In genomic region chr15:61749169-61749568, GRCh38 we compare ENCODE assay signal across 19 cellular contexts.
DNase-seq lines count a peak whose midpoint lies in the region; ATAC-seq and TF ChIP-seq lines count a peak whose summit lies in the region.
"Had no signal": no experiment of that assay in that cellular context is flagged by ENCODE, and none has a peak within 500 bp of the region (broad histone marks: within the 10 kb centered on the region; RNA-seq: fewer than 3 reads in every experiment).

No MANE protein-coding gene starts in this region.

- no TSS peak for BruUV-seq in A673 (replicated peaks; lab: Mats Ljungman, UMichigan)

- 59 to 79% (median 71%) methylated on average over 7 of the region's 7 CpGs for WGBS in psoas muscle, 3 donors

- H3K36me3 ChIP-seq in psoas muscle (ENCODE audit: insufficient read depth in 1 of 2, low read depth in 1 of 2) (no peaks in the 10 kb centered on the region), A673 (ENCODE audit: insufficient read depth, low read length, poor library complexity, severe bottlenecking) (no peaks in the 10 kb centered on the region)
- H3K36me3 ChIP-seq: esophagus muscularis mucosa, left ventricle myocardium inferior, neutrophil had no signal

- DNase-seq in DMS 273 treated with DMSO at 0.1 percent for 48 hours (lab: John Stamatoyannopoulos, UW), result peak; percentile 36
- DNase-seq in NCI-H82 (lab: John Stamatoyannopoulos, UW), result peak; percentile 84
- DNase-seq in epithelial cell of esophagus (ENCODE audit: low read depth), result peak; percentile 97
- no peak for DNase-seq in psoas muscle
- DNase-seq in A673 (ENCODE audit: low spot score), result no peak
- DNase-seq in putamen (ENCODE audit: low spot score), result no peak
- no peak for DNase-seq in activated CD8-positive, alpha-beta memory T cell treated with anti-CD3 and anti-CD28 coated beads for 24 hours
- DNase-seq: activated CD4-positive, alpha-beta T cell treated with anti-CD3 and anti-CD28 coated beads, Interleukin-2, amount 50 U/mL, for 48 hours; activated naive CD4-positive, alpha-beta T cell treated with anti-CD3 and anti-CD28 coated beads for 36 hours; activated T-cell treated with anti-CD3 and anti-CD28 coated beads, Interleukin-2, amount 50 U/mL, for 1 hour; COR-L47; H9; head of caudate nucleus; KBM-7; left ventricle myocardium inferior; NCI-H2029 treated with DMSO at 0.1 percent for 48 hours had no signal

- TF ChIP-seq CTCF in epithelial cell of esophagus (IDR thresholded peaks at IDR 0.05; ENCODE audit: insufficient read depth, low read depth, low read length, missing control alignments) (no peak), psoas muscle (IDR thresholded peaks at IDR 0.05) (no peak), A673 (conservative IDR thresholded peaks at IDR 0.05; ENCODE audit: low read depth, low read length) (no peak)

- peak in 3 of 4 donors; percentile 37 to 67 (median 43) for ATAC-seq in psoas muscle

- H3K27me3 ChIP-seq in psoas muscle (ENCODE audit: insufficient read depth in 3 of 3, low read length in 2 of 3) (peaks cover 0 to 4% (median 0%) of the 10 kb centered on the region in 3 donors), A673 (replicated peaks; ENCODE audit: insufficient read depth, low read depth, low read length, poor library complexity) (no peaks in the 10 kb centered on the region)
- H3K27me3 ChIP-seq: esophagus muscularis mucosa, neutrophil had no signal

- intact Hi-C loops in psoas muscle (cut with DNase I) (no loop called here), A673 (cut with micrococcal nuclease; ENCODE audit: unreplicated experiment) (no loop called here)

- CTCF ChIA-PET in A673 (lab: Charles Lee), result no interaction called here

- H3K27ac ChIP-seq in psoas muscle (no peak overlapping the region), A673 (ENCODE audit: low read depth, low read length, poor library complexity, severe bottlenecking) (no peak overlapping the region)
- H3K27ac ChIP-seq: esophagus muscularis mucosa, HL-60, left ventricle myocardium inferior, neutrophil had no signal

- H3K4me1 ChIP-seq in psoas muscle, result no peaks in the 10 kb centered on the region
- no peaks in the 10 kb centered on the region for H3K4me1 ChIP-seq in A673 (ENCODE audit: insufficient read depth, low read length, poor library complexity, severe bottlenecking)
- H3K4me1 ChIP-seq: esophagus muscularis mucosa, left ventricle myocardium inferior had no signal

- H3K4me3 ChIP-seq in epithelial cell of esophagus (ENCODE audit: low read length) (no peak overlapping the region), psoas muscle (no peak overlapping the region), A673 (ENCODE audit: low read depth, low read length, poor library complexity, severe bottlenecking) (no peak overlapping the region)
- H3K4me3 ChIP-seq: esophagus muscularis mucosa, left ventricle myocardium inferior had no signal

- H3K9me3 ChIP-seq in psoas muscle (no peaks in the 10 kb centered on the region), A673 (ENCODE audit: low read depth, low read length, poor library complexity, severe bottlenecking) (no peaks in the 10 kb centered on the region)
- H3K9me3 ChIP-seq: esophagus muscularis mucosa, left ventricle myocardium inferior, neutrophil had no signal

- POLR2A ChIA-PET in A673 (lab: Charles Lee; ENCODE audit: low non-redundant PET), result no interaction called here

Comparison
In these comparisons a context has a peak if more than half of its experiments do, and no peak if none do; other contexts are left out.
1. DNase-seq: peak in DMS 273 treated with DMSO at 0.1 percent for 48 hours (single experiment), NCI-H82 (single experiment) and epithelial cell of esophagus (single experiment); none in psoas muscle (0 of 2), A673 (single experiment), putamen (single experiment) and activated CD8-positive, alpha-beta memory T cell treated with anti-CD3 and anti-CD28 coated beads for 24 hours (single experiment).